9 cellular contexts compared by ENCODE assay signal in genomic region chr1:155931332-155932038, GRCh38. TPM values are rescaled to one million over a fixed set of nuclear protein-coding genes. Genes with fewer than 3 reads are reported as not detected.
DNase-seq lines count a peak whose midpoint lies in the region; ATAC-seq and TF ChIP-seq lines count a peak whose summit lies in the region.
"Had no signal": no experiment of that assay in that cellular context is flagged by ENCODE, and none has a peak within 500 bp of the region (broad histone marks: within the 10 kb centered on the region; RNA-seq: fewer than 3 reads in every experiment).

No MANE protein-coding gene starts in this region.

- no peak for TF ChIP-seq CTCF in A673 (conservative IDR thresholded peaks at IDR 0.05; ENCODE audit: low read depth, low read length)

- peak overlapping the region; percentile 77 for H3K4me3 Mint-ChIP-seq in memory B cell

- H3K27me3 Mint-ChIP-seq in memory B cell: no peaks in the 10 kb centered on the region

- H3K27ac ChIP-seq in A673 (ENCODE audit: low read depth, low read length, poor library complexity, severe bottlenecking) (no peak overlapping the region), HUES6 (ENCODE audit: low read depth, low read length) (no peak overlapping the region)

- POLR2A ChIA-PET in A673 (lab: Charles Lee; ENCODE audit: low non-redundant PET): interaction anchor here (0.6 kb wide), 1 partner anchor 140 kb away, joined by 4 read pairs; no protein-coding TSS in a partner anchor

- H3K4me1 ChIP-seq in A673 (ENCODE audit: insufficient read depth, low read length, poor library complexity, severe bottlenecking): peaks cover 32% of the 10 kb centered on the region
- peaks cover 17% of the 10 kb centered on the region for H3K4me1 ChIP-seq in HUES6 (ENCODE audit: control insufficient read depth, insufficient read depth, low read length)

- CTCF ChIA-PET in A673 (lab: Charles Lee): no interaction called here

- H3K9ac ChIP-seq in HUES6 (ENCODE audit: low read length): no peak overlapping the region

- H3K9me3 Mint-ChIP-seq in memory B cell: no peaks in the 10 kb centered on the region

- H3K9me3 ChIP-seq in A673 (ENCODE audit: low read depth, low read length, poor library complexity, severe bottlenecking): no peaks in the 10 kb centered on the region
- no peaks in the 10 kb centered on the region for H3K9me3 ChIP-seq in HUES6 (ENCODE audit: control insufficient read depth, insufficient read depth, low read depth, low read length)

- H3K27me3 ChIP-seq in A673 (replicated peaks; ENCODE audit: insufficient read depth, low read depth, low read length, poor library complexity) (no peaks in the 10 kb centered on the region), HUES6 (ENCODE audit: control insufficient read depth, insufficient read depth, low read length) (no peaks in the 10 kb centered on the region)

- H3K36me3 ChIP-seq in A673 (ENCODE audit: insufficient read depth, low read length, poor library complexity, severe bottlenecking) (peaks cover 71% of the 10 kb centered on the region), HUES6 (ENCODE audit: control insufficient read depth, insufficient read depth, low read length) (peaks cover 74% of the 10 kb centered on the region)

- BruUV-seq in A673 (replicated peaks; lab: Mats Ljungman, UMichigan): no TSS peak

- intact Hi-C loops in A673 (cut with micrococcal nuclease; ENCODE audit: unreplicated experiment): no loop called here

- peaks cover 16% of the 10 kb centered on the region for H3K36me3 Mint-ChIP-seq in memory B cell

- H3K4me3 ChIP-seq in A673 (ENCODE audit: low read depth, low read length, poor library complexity, severe bottlenecking): peak overlapping the region; percentile 67
- H3K4me3 ChIP-seq in HUES6 (ENCODE audit: low read depth, low read length): peak overlapping the region; percentile 33

- peaks cover 7% of the 10 kb centered on the region for H3K4me1 Mint-ChIP-seq in memory B cell

- DNase-seq in A673 (ENCODE audit: low spot score): no peak
- peak; percentile 62 for DNase-seq in astrocyte of the hippocampus (ENCODE audit: low read depth, low spot score)
- no peak for DNase-seq in memory B cell (ENCODE audit: low spot score in 2 of 2)
- no peak for DNase-seq in NCI-H1436 treated with DMSO at 0.1 percent for 48 hours (lab: John Stamatoyannopoulos, UW)
- DNase-seq in central memory CD4-positive, alpha-beta T cell: no peak
- no peak for DNase-seq in GOT3 (lab: John Stamatoyannopoulos, UW)
- DNase-seq: retina had no signal

- H3K27ac Mint-ChIP-seq in memory B cell: peak overlapping the region; percentile 60

- ATAC-seq in memory B cell (ENCODE audit: low read depth) (peak; percentile 6), HG03432 (IDR thresholded peaks at IDR 0.05; ENCODE audit: unreplicated experiment) (no peak)

RNA-seq across cellular contexts. Expression of gene KHDC4, which starts 2.7 kb away (rescaled TPM):
- total RNA-seq in A673 (2021): 92.7 and 93.3 TPM in 2 replicates

RNA-seq across cellular contexts. Expression of gene RXFP4, which starts 10.0 kb away (rescaled TPM):
- not detected in 2 replicates for total RNA-seq in A673 (2021)

RNA-seq across cellular contexts. Expression of gene RIT1, which starts 20.3 kb away (rescaled TPM):
- total RNA-seq in A673 (2021): 27.5 and 29.6 TPM in 2 replicates

RNA-seq across cellular contexts. Expression of gene ARHGEF2, which starts 46.9 kb away (rescaled TPM):
- total RNA-seq in A673 (2021): 148 and 161 TPM in 2 replicates
